19 cellular contexts compared by ENCODE assay signal in the genomic region with DNA sequence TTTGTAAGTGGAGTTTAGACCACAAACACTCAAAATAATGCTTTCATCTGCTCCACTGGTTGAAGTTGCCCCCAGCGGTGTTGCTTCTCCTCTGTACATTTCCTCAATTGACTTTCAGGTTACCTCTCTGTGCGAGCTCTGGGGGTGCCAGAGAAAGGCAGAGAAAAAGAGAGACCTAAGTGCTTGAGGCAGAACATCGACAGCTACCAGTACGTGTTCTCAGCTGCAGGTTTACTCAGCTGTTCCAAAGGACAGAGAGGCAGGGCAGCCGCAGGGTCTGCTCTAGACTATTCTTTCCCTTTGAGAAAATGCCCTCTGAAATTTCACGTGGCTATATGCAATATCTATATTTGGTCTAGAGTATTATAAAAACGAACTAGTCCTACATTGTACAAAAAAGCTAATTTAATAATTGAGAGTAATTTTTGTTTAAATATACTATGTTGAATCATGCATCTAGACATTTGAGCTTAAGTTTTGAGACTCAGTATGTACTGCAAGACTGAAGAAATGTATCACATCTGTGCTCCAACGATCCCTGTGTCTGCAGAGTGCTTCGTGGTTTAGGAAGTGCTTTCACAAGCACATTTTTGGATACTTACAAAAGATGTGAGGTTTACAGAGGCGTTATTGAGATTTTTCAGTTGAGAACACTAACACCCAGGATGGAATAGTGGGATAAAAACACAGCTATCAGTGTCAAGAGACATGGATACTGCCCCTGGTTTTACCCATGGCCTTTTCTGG.
DNase-seq lines count a peak whose midpoint lies in the region; ATAC-seq and TF ChIP-seq lines count a peak whose summit lies in the region.
"Had no signal": no experiment of that assay in that cellular context is flagged by ENCODE, and none has a peak within 500 bp of the region (broad histone marks: within the 10 kb centered on the region; RNA-seq: fewer than 3 reads in every experiment).

No MANE protein-coding gene starts in this region.

- no peaks in the 10 kb centered on the region for H3K79me2 ChIP-seq in GM23248 (ENCODE audit: insufficient read depth)
- H3K79me2 ChIP-seq in smooth muscle cell (ENCODE audit: low read depth) = no peaks in the 10 kb centered on the region

- no peak overlapping the region for H3K4me3 ChIP-seq in GM23248
- no peak overlapping the region for H3K4me3 ChIP-seq in smooth muscle cell
- H3K4me3 ChIP-seq: left ventricle myocardium inferior, Peyer's patch had no signal

- no peaks in the 10 kb centered on the region for H3K9me2 ChIP-seq in GM23248 (ENCODE audit: insufficient read depth)

- H3K4me1 ChIP-seq in GM23248 (ENCODE audit: insufficient read depth) (peaks cover 9% of the 10 kb centered on the region; the same call in 1 of the 2 replicates), smooth muscle cell (ENCODE audit: low read depth) (peaks cover 5% of the 10 kb centered on the region)
- H3K4me1 ChIP-seq: left ventricle myocardium inferior, Peyer's patch had no signal

- H3K36me3 ChIP-seq in GM23248 (ENCODE audit: low read depth) (no peaks in the 10 kb centered on the region), smooth muscle cell (ENCODE audit: low read depth) (no peaks in the 10 kb centered on the region)
- H3K36me3 ChIP-seq: left ventricle myocardium inferior, Peyer's patch had no signal

- H3F3A ChIP-seq in GM23248 (ENCODE audit: insufficient read depth) (no peaks in the 10 kb centered on the region), smooth muscle cell (ENCODE audit: low read depth) (no peaks in the 10 kb centered on the region)

- no peaks in the 10 kb centered on the region for H4K20me1 ChIP-seq in GM23248 (ENCODE audit: insufficient read depth)
- no peaks in the 10 kb centered on the region for H4K20me1 ChIP-seq in smooth muscle cell (ENCODE audit: low read depth)

- H2AFZ ChIP-seq in GM23248 (no peak overlapping the region), smooth muscle cell (ENCODE audit: low read depth) (no peak overlapping the region)

- no peak for TF ChIP-seq CTCF in smooth muscle cell (IDR thresholded peaks at IDR 0.05; ENCODE audit: borderline replicate concordance, insufficient read depth, poor library complexity, severe bottlenecking)

- DNase-seq in GM23248 (peak; percentile 64), NCI-H774 (lab: John Stamatoyannopoulos, UW) (peak; percentile 33), fibroblast of peridontal ligament (ENCODE audit: extremely low read depth) (peak; percentile 67), smooth muscle cell (lab: John Stamatoyannopoulos, UW; ENCODE audit: unreplicated experiment) (no peak), substantia nigra (lab: John Stamatoyannopoulos, UW) (no peak), GM19238 (ENCODE audit: insufficient read length, low spot score) (no peak)
- DNase-seq: activated CD4-positive, CD25-positive, alpha-beta regulatory T cell treated with anti-CD3 and anti-CD28 coated beads, Interleukin-2, amount 50 U/mL, for 72 hours; activated naive CD4-positive, alpha-beta T cell treated with anti-CD3 and anti-CD28 coated beads, Interleukin-2, amount 50 U/mL, for 16 hours; CD4-positive, CD25-positive, alpha-beta regulatory T cell; GF-D8; hippocampal formation; left ventricle myocardium inferior; MM.1S; naive B cell; NCI-H2227 treated with DMSO at 0.1 percent for 48 hours; Peyer's patch; stimulated activated CD4-positive, alpha-beta T cell treated with anti-CD3 and anti-CD28 coated beads, Interleukin-2, amount 100 ng/mL, for 48 hours; trophoblast cell had no signal

- H3K4me2 ChIP-seq in GM23248 (ENCODE audit: unreplicated experiment) (no peak overlapping the region), smooth muscle cell (peak overlapping the region; percentile 55)

- H3K27me3 ChIP-seq in GM23248 (replicated peaks; ENCODE audit: insufficient read depth) = no peaks in the 10 kb centered on the region
- no peaks in the 10 kb centered on the region for H3K27me3 ChIP-seq in smooth muscle cell (ENCODE audit: low read depth)
- H3K27me3 ChIP-seq: Peyer's patch had no signal

- H3K9ac ChIP-seq in GM23248 (no peak overlapping the region), smooth muscle cell (ENCODE audit: low read depth) (no peak overlapping the region)

- ATAC-seq in GM19395 (IDR thresholded peaks at IDR 0.05; ENCODE audit: unreplicated experiment) = no peak

- WGBS in GM23248 (ENCODE audit: low coverage in 1 of 2, low lambda C conversion rate in 2 of 2, missing lambda C conversion rate in 2 of 2), 2 experiments = 39 to 40% methylated on average over 10 of the region's 10 CpGs
- 57% methylated on average over 10 of the region's 10 CpGs for whole genome bisulfite sequencing in smooth muscle cell (ENCODE audit: low lambda C conversion rate)

- in situ Hi-C loops in GM23248 (cut with MboI) = no loop called here

- no peaks in the 10 kb centered on the region for H3K9me3 ChIP-seq in GM23248 (ENCODE audit: low read depth)
- H3K9me3 ChIP-seq in smooth muscle cell (replicated peaks; ENCODE audit: low read depth) = no peaks in the 10 kb centered on the region
- H3K9me3 ChIP-seq: left ventricle myocardium inferior, Peyer's patch had no signal

- H3K27ac ChIP-seq in GM23248 (no peak overlapping the region), smooth muscle cell (ENCODE audit: low read depth) (no peak overlapping the region), substantia nigra (ENCODE audit: low read depth, low read length, poor library complexity, severe bottlenecking) (no peak overlapping the region)
- H3K27ac ChIP-seq: left ventricle myocardium inferior, Peyer's patch had no signal

Comparison
In these comparisons a context has a peak if more than half of its experiments do, and no peak if none do; other contexts are left out.
1. DNase-seq: peak in GM23248 (single experiment), NCI-H774 (single experiment) and fibroblast of peridontal ligament (single experiment); none in smooth muscle cell (single experiment), substantia nigra (0 of 49) and GM19238 (single experiment).